Comparison of ENCODE assay signal across 28 cellular contexts in the genomic region with DNA sequence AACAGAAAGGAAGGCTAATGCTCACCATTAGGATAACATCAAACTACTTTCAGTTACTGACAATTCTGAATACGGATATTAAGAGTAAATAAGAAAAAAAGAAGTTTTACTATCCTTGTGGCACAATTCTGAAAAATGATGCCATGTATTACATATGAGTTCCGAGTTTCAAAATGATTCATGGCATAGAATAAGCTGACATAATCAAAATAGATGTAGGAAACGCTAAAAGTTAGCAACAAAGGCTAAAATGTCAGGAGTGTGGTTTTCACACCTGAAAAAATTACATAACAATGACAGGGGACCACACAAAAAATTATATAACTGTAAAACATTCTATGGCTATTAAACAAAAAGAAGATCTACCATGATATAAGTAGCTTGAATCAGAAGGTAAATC.
"Had no signal": no experiment of that assay in that cellular context is flagged by ENCODE, and none has a peak within 500 bp of the region (broad histone marks: within the 10 kb centered on the region; RNA-seq: fewer than 3 reads in every experiment).

No MANE protein-coding gene starts in this region.

- H3K27me3 ChIP-seq: Peyer's patch, SJSA1 had no signal

- H3K4me3 ChIP-seq: Peyer's patch, SJSA1 had no signal

- H3K27ac ChIP-seq: KMS-11, Peyer's patch, SJSA1 had no signal

- H3K4me1 ChIP-seq: Peyer's patch, SJSA1 had no signal

- DNase-seq: Karpas-422, MM.1S, MV-4-11, NCI-H1092, NCI-H1105, NCI-H1417 treated with DMSO at 0.1 percent for 48 hours, NCI-H1436 treated with DMSO at 0.1 percent for 48 hours, NCI-H1694 treated with DMSO at 0.1 percent for 48 hours, NCI-H187 treated with DMSO at 0.1 percent for 48 hours, NCI-H2029, NCI-H2081, NCI-H2171 treated with DMSO at 0.1 percent for 48 hours, NCI-H2227 treated with DMSO at 0.1 percent for 48 hours, NCI-H345, NCI-H446, NCI-H510A treated with DMSO at 0.1 percent for 48 hours, NCI-H524 treated with DMSO at 0.1 percent for 48 hours, NCI-H526 treated with DMSO at 0.1 percent for 48 hours, NCI-H774, PC-3, Peyer's patch, Right ventricle myocardium superior, RPMI8226, SHP77 treated with DMSO at 0.1 percent for 48 hours, SK-N-SH, SW 1271 had no signal

- H3K36me3 ChIP-seq: Peyer's patch, SJSA1 had no signal

- H3K9ac ChIP-seq: KMS-11, SK-N-SH had no signal

- H3K9me3 ChIP-seq: Peyer's patch, SJSA1, SK-N-SH had no signal

- H3K4me2 ChIP-seq: KMS-11, SK-N-SH had no signal

- ATAC-seq: PC-3 had no signal
